In the genomic region with DNA sequence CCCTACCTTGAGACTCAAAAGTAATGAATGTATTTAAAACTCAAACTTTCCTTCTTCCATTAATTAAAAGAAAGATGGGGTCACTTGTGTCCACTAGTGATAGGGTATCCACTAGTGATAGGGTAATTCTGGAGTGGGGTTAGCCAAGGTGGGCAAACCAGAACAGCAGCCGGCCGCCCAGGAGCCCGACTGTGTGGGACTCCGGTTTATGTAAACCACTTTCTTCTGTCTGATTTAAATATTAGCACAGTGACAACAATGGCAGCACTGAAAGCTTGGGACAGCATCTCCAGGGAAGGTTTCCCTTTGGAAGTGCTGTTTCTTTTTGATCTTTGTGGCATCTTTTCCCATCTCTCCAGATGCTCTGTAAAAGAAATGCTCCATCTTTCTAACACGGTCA, we compare ENCODE assay signal across 8 cellular contexts. TPM values are rescaled to one million over a fixed set of nuclear protein-coding genes. Genes with fewer than 3 reads are reported as not detected.
DNase-seq lines count a peak whose midpoint lies in the region; ATAC-seq and TF ChIP-seq lines count a peak whose summit lies in the region.
"Had no signal": no experiment of that assay in that cellular context is flagged by ENCODE, and none has a peak within 500 bp of the region (broad histone marks: within the 10 kb centered on the region; RNA-seq: fewer than 3 reads in every experiment).

No MANE protein-coding gene starts in this region.

- no peaks in the 10 kb centered on the region for H4K20me1 ChIP-seq in GM23338 (replicated peaks; ENCODE audit: insufficient read depth)

- H3K4me1 ChIP-seq in GM23338 (ENCODE audit: insufficient read depth), result 0 out of 2 replicates have a peak, but pooled peaks cover 8% of the 10 kb centered on the region
- peaks cover 5 to 72% (median 10%) of the 10 kb centered on the region in 3 donors for H3K4me1 ChIP-seq in gastroesophageal sphincter
- H3K4me1 ChIP-seq in skeletal muscle satellite cell (ENCODE audit: control insufficient read depth, insufficient read depth, low read length), result peaks cover 9% of the 10 kb centered on the region
- H3K4me1 ChIP-seq in CD8-positive, alpha-beta memory T cell (ENCODE audit: insufficient read depth, low read length), result peaks cover 21% of the 10 kb centered on the region

- H3K4me2 ChIP-seq in GM23338 (peak overlapping the region; percentile 88), skeletal muscle satellite cell (ENCODE audit: low read length) (peak overlapping the region; percentile 88)

- H3K27me3 ChIP-seq in GM23338 (ENCODE audit: insufficient read depth) (peaks cover 21% of the 10 kb centered on the region), gastroesophageal sphincter (no peaks in the 10 kb centered on the region), skeletal muscle satellite cell (ENCODE audit: control insufficient read depth, insufficient read depth, low read length) (peaks cover 22% of the 10 kb centered on the region)
- no peaks in the 10 kb centered on the region for H3K27me3 ChIP-seq in CD8-positive, alpha-beta memory T cell (ENCODE audit: insufficient read depth, low read length, poor library complexity, severe bottlenecking)

- H3K27ac Mint-ChIP-seq in GM23338, result no peak overlapping the region
- no peak overlapping the region for H3K27ac Mint-ChIP-seq in T-cell
- H3K27ac Mint-ChIP-seq in CD8-positive, alpha-beta memory T cell, result no peak overlapping the region

- no peaks in the 10 kb centered on the region for H3K9me3 Mint-ChIP-seq in GM23338
- H3K9me3 Mint-ChIP-seq in T-cell, result no peaks in the 10 kb centered on the region
- H3K9me3 Mint-ChIP-seq in CD8-positive, alpha-beta memory T cell, result peaks cover 0 to 4% (median 0%) of the 10 kb centered on the region in 5 donors

- H3K4me3 ChIP-seq in GM23338 (peak overlapping the region; percentile 72), gastroesophageal sphincter (peak overlapping the region; percentile 56 to 75), skeletal muscle satellite cell (ENCODE audit: low read length) (peak overlapping the region; percentile 68)
- H3K4me3 ChIP-seq in CD8-positive, alpha-beta memory T cell (ENCODE audit: low read length), result no peak overlapping the region

- no peaks in the 10 kb centered on the region for H3K9me3 ChIP-seq in gastroesophageal sphincter
- H3K9me3 ChIP-seq in skeletal muscle satellite cell (replicated peaks; ENCODE audit: low read length), result no peaks in the 10 kb centered on the region
- H3K9me3 ChIP-seq in CD8-positive, alpha-beta memory T cell (ENCODE audit: low read length), result no peaks in the 10 kb centered on the region

- no peaks in the 10 kb centered on the region; the same call in 1 of the 2 replicates for H3F3A ChIP-seq in GM23338 (replicated peaks; ENCODE audit: low read depth)

- H3K79me2 ChIP-seq in GM23338 (replicated peaks; ENCODE audit: insufficient read depth), result no peaks in the 10 kb centered on the region

- peaks cover 8% of the 10 kb centered on the region; the same call in 2 of the 3 replicates for H3K4me1 Mint-ChIP-seq in GM23338
- peaks cover 22 to 39% (median 31%) of the 10 kb centered on the region in 3 donors for H3K4me1 Mint-ChIP-seq in T-cell
- H3K4me1 Mint-ChIP-seq in CD8-positive, alpha-beta memory T cell, result peaks cover 6 to 12% (median 12%) of the 10 kb centered on the region in 3 donors

- TF ChIP-seq EP300 in gastroesophageal sphincter (IDR thresholded peaks at IDR 0.05), result no peak

- H3K27ac ChIP-seq in GM23338 (ENCODE audit: low read depth) (no peak overlapping the region), gastroesophageal sphincter (peak overlapping the region; percentile 66 to 94 (median 91))
- H3K27ac ChIP-seq in CD8-positive, alpha-beta memory T cell (ENCODE audit: low read depth, low read length), result no peak overlapping the region
- H3K27ac ChIP-seq: HL-60 had no signal

- H3K4me3 Mint-ChIP-seq in GM23338 (peak overlapping the region; percentile 65), T-cell (peak overlapping the region; percentile 30 to 54 (median 53))
- peak overlapping the region in 2 of 7 donors; percentile 8 to 12 for H3K4me3 Mint-ChIP-seq in CD8-positive, alpha-beta memory T cell

- H2AFZ ChIP-seq in GM23338, result peak overlapping the region; percentile 89

- 59 to 83% methylated on average over 4 to 5 of the region's 5 CpGs for WGBS in gastroesophageal sphincter (ENCODE audit: low coverage in 1 of 2), 2 donors

- peaks cover 8% of the 10 kb centered on the region for H3K9me2 ChIP-seq in GM23338 (ENCODE audit: insufficient read depth)

- no peak for TF ChIP-seq CTCF in GM23338 (conservative IDR thresholded peaks at IDR 0.05; ENCODE audit: low read depth in 2 of 2)
- no peak for TF ChIP-seq CTCF in gastroesophageal sphincter (IDR thresholded peaks at IDR 0.05)

- TF ChIP-seq POLR2A in gastroesophageal sphincter (IDR thresholded peaks at IDR 0.05), result no peak

- H3K36me3 Mint-ChIP-seq in GM23338 (ENCODE audit: low read depth) (no peaks in the 10 kb centered on the region), T-cell (no peaks in the 10 kb centered on the region)
- no peaks in the 10 kb centered on the region for H3K36me3 Mint-ChIP-seq in CD8-positive, alpha-beta memory T cell

- no peak overlapping the region for H3K9ac ChIP-seq in skeletal muscle satellite cell (ENCODE audit: low read depth, low read length)

- ATAC-seq in GM23338, result no peak
- ATAC-seq in T-cell (replicated peaks in 1 of 4), result no peak
- no peak for ATAC-seq in gastroesophageal sphincter
- ATAC-seq in HG03520 (IDR thresholded peaks at IDR 0.05; ENCODE audit: unreplicated experiment), result no peak

- H3K36me3 ChIP-seq in GM23338 (ENCODE audit: insufficient read depth) (no peaks in the 10 kb centered on the region), gastroesophageal sphincter (no peaks in the 10 kb centered on the region), skeletal muscle satellite cell (ENCODE audit: insufficient read depth, low read length) (no peaks in the 10 kb centered on the region)
- H3K36me3 ChIP-seq in CD8-positive, alpha-beta memory T cell (ENCODE audit: insufficient read depth, low read length), result no peaks in the 10 kb centered on the region

- POLR2A ChIA-PET in T-cell (lab: Charles Lee), result interaction anchor here in 1 of 2 donors (0.6 kb wide), 1 partner anchor 9 kb away, joined by 3 read pairs; no protein-coding TSS in a partner anchor
- POLR2A ChIA-PET in CD8-positive, alpha-beta memory T cell (lab: Charles Lee), result no interaction called here

- no peak for DNase-seq in GM23338 (ENCODE audit: low spot score)
- DNase-seq in T-cell, result no peak
- DNase-seq in NCI-H510A treated with DMSO at 0.1 percent for 48 hours (lab: John Stamatoyannopoulos, UW), result no peak
- DNase-seq in CD8-positive, alpha-beta memory T cell, result no peak

- peaks cover 10% of the 10 kb centered on the region for H3K27me3 Mint-ChIP-seq in GM23338 (ENCODE audit: insufficient read depth, low read depth, poor library complexity)
- H3K27me3 Mint-ChIP-seq in T-cell, result peaks cover 17 to 25% of the 10 kb centered on the region in 2 donors
- peaks cover 23 to 60% of the 10 kb centered on the region in 2 donors for H3K27me3 Mint-ChIP-seq in CD8-positive, alpha-beta memory T cell

- CTCF ChIA-PET in T-cell (lab: Charles Lee), result interaction anchor here in 1 of 2 donors (0.7 kb wide), 1 partner anchor 17 kb away, joined by 4 read pairs; no protein-coding TSS in a partner anchor
- CTCF ChIA-PET in CD8-positive, alpha-beta memory T cell (lab: Charles Lee), result no interaction called here

TF ChIP-seq in GM23338, 12 proteins besides CTCF, POLR2A, EP300 and RAD21:
- TF ChIP-seq, protein P1, sequence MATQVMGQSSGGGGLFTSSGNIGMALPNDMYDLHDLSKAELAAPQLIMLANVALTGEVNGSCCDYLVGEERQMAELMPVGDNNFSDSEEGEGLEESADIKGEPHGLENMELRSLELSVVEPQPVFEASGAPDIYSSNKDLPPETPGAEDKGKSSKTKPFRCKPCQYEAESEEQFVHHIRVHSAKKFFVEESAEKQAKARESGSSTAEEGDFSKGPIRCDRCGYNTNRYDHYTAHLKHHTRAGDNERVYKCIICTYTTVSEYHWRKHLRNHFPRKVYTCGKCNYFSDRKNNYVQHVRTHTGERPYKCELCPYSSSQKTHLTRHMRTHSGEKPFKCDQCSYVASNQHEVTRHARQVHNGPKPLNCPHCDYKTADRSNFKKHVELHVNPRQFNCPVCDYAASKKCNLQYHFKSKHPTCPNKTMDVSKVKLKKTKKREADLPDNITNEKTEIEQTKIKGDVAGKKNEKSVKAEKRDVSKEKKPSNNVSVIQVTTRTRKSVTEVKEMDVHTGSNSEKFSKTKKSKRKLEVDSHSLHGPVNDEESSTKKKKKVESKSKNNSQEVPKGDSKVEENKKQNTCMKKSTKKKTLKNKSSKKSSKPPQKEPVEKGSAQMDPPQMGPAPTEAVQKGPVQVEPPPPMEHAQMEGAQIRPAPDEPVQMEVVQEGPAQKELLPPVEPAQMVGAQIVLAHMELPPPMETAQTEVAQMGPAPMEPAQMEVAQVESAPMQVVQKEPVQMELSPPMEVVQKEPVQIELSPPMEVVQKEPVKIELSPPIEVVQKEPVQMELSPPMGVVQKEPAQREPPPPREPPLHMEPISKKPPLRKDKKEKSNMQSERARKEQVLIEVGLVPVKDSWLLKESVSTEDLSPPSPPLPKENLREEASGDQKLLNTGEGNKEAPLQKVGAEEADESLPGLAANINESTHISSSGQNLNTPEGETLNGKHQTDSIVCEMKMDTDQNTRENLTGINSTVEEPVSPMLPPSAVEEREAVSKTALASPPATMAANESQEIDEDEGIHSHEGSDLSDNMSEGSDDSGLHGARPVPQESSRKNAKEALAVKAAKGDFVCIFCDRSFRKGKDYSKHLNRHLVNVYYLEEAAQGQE (IDR thresholded peaks at IDR 0.05; ENCODE audit: unreplicated experiment), result no peak
- TF ChIP-seq EZH2phosphoT487 (IDR thresholded peaks at IDR 0.05; ENCODE audit: unreplicated experiment), result no peak
- TF ChIP-seq, protein P2, sequence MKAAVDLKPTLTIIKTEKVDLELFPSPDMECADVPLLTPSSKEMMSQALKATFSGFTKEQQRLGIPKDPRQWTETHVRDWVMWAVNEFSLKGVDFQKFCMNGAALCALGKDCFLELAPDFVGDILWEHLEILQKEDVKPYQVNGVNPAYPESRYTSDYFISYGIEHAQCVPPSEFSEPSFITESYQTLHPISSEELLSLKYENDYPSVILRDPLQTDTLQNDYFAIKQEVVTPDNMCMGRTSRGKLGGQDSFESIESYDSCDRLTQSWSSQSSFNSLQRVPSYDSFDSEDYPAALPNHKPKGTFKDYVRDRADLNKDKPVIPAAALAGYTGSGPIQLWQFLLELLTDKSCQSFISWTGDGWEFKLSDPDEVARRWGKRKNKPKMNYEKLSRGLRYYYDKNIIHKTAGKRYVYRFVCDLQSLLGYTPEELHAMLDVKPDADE (IDR thresholded peaks at IDR 0.05), result no peak
- no peak for TF ChIP-seq ZNF114 (CRISPR knock-in tag; IDR thresholded peaks at IDR 0.05)

RNA-seq across cellular contexts. Expression of a gene that starts 0.7 kb away (rescaled TPM):
- total RNA-seq in GM23338 (2014; rRNA removed; shearing (Covaris generic)), result 0.66 and 1.5 TPM in 2 replicates
- 1.0 and 1.1 TPM in 2 replicates for polyA plus RNA-seq in GM23338 (2016; fragmentation: Nextera tagmentation; extraction: Ambion mirVana)
- total RNA-seq in T-cell, result 1 to 10 TPM in 2 of 5 donors, under 1 TPM in 3; 0.58 to 1.9 (median 0.82) TPM
- total RNA-seq in gastroesophageal sphincter, result 100 to 1,000 TPM in 3 of 4 donors, 10 to 100 TPM in 1; 13.6 to 299 (median 190) TPM
- not detected in 2 replicates for total RNA-seq in skeletal muscle satellite cell (2012; rRNA removed)
- not detected for total RNA-seq in CD8-positive, alpha-beta memory T cell
- not detected for polyA plus RNA-seq in CD8-positive, alpha-beta memory T cell

Comparison
In these comparisons a context has a peak if more than half of its experiments do, and no peak if none do; other contexts are left out.
1. H3K27ac ChIP-seq: peak in gastroesophageal sphincter (4 of 4); none in GM23338 (single experiment) and CD8-positive, alpha-beta memory T cell (single experiment).